ENCODE assay signal across 1 cellular context in genomic region chr6:145734486-145735355, GRCh38.
TF ChIP-seq lines count a peak whose summit lies in the region.

No MANE protein-coding gene starts in this region.

TF ChIP-seq in H1, 55 proteins besides CTCF, POLR2A, EP300 and RAD21:
- TF ChIP-seq TAF1 (IDR thresholded peaks at IDR 0.05; ENCODE audit: low read depth, low read length) (peak; percentile 91), TCF12 (IDR thresholded peaks at IDR 0.05; ENCODE audit: low read depth, low read length) (0 out of 2 replicates have a peak, but pooled peaks have one; percentile 10), E2F6 (IDR thresholded peaks at IDR 0.05) (peak; percentile 93), POLR2AphosphoS5 (IDR thresholded peaks at IDR 0.05; ENCODE audit: low read depth, low read length) (peak; percentile 96), SP1 (IDR thresholded peaks at IDR 0.05; ENCODE audit: low read depth, low read length) (peak; percentile 86), EGR1 (IDR thresholded peaks at IDR 0.05; ENCODE audit: borderline replicate concordance, low read depth, low read length) (peak; percentile 73), RNF2 (IDR thresholded peaks at IDR 0.05; ENCODE audit: borderline replicate concordance, low read depth, low read length, missing control alignments, poor library complexity, severe bottlenecking) (no peak), YY1 (IDR thresholded peaks at IDR 0.05; ENCODE audit: low read depth, low read length) (peak; percentile 40; the same call in 1 of the 2 replicates), CREB1 (IDR thresholded peaks at IDR 0.05) (peak; percentile 87), RXRA (IDR thresholded peaks at IDR 0.05; ENCODE audit: insufficient read depth, low read depth, low read length) (0 out of 2 replicates have a peak, but pooled peaks have one; percentile 45), ASH2L (IDR thresholded peaks at IDR 0.05; ENCODE audit: low read length) (peak; percentile 73), TBP (IDR thresholded peaks at IDR 0.05; ENCODE audit: low read depth, low read length) (peak; percentile 87), CHD7 (IDR thresholded peaks at IDR 0.05; ENCODE audit: insufficient replicate concordance, low read length) (peak; percentile 33), CBX5 (IDR thresholded peaks at IDR 0.05; ENCODE audit: low read depth, low read length) (no peak), PHF8 (conservative IDR thresholded peaks at IDR 0.05; ENCODE audit: low read depth, low read length) (peak; percentile 79; the same call in 1 of the 2 replicates), GABPA (IDR thresholded peaks at IDR 0.05; ENCODE audit: borderline replicate concordance, insufficient read depth, low read length) (0 out of 2 replicates have a peak, but pooled peaks have one; percentile 3), SRF (IDR thresholded peaks at IDR 0.05; ENCODE audit: low read depth, low read length) (no peak), NRF1 (IDR thresholded peaks at IDR 0.05; ENCODE audit: low read depth, low read length) (0 out of 2 replicates have a peak, but pooled peaks have one; percentile 12), KDM1A (IDR thresholded peaks at IDR 0.05; ENCODE audit: borderline replicate concordance, low read length) (no peak), NANOG (IDR thresholded peaks at IDR 0.05; ENCODE audit: insufficient read depth, low read depth, low read length, poor library complexity, severe bottlenecking) (no peak), GTF2F1 (IDR thresholded peaks at IDR 0.05; ENCODE audit: borderline replicate concordance, low read depth, low read length) (0 out of 2 replicates have a peak, but pooled peaks have one; percentile 14), TAF7 (optimal IDR thresholded peaks at IDR 0.05; ENCODE audit: borderline replicate concordance, low read depth, low read length) (peak; percentile 5), CHD2 (IDR thresholded peaks at IDR 0.05; ENCODE audit: low read length) (0 out of 2 replicates have a peak, but pooled peaks have one; percentile 8), RBBP5 (IDR thresholded peaks at IDR 0.05; ENCODE audit: borderline replicate concordance, low read depth, low read length) (peak; percentile 87; the same call in 1 of the 2 replicates), SIN3A (conservative IDR thresholded peaks at IDR 0.05 in 1 of 2, IDR thresholded peaks at IDR 0.05 in 1 of 2; ENCODE audit: low read depth in 1 of 2, low read length in 2 of 2) (peak in 1 of 2 experiments; percentile 63; a peak in 1 of 4 replicates), CBX8 (IDR thresholded peaks at IDR 0.05; ENCODE audit: borderline replicate concordance, low read depth, low read length) (no peak)
- TF ChIP-seq, protein P1, sequence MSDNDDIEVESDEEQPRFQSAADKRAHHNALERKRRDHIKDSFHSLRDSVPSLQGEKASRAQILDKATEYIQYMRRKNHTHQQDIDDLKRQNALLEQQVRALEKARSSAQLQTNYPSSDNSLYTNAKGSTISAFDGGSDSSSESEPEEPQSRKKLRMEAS (IDR thresholded peaks at IDR 0.05): peak; percentile 81
- TF ChIP-seq, protein P2, sequence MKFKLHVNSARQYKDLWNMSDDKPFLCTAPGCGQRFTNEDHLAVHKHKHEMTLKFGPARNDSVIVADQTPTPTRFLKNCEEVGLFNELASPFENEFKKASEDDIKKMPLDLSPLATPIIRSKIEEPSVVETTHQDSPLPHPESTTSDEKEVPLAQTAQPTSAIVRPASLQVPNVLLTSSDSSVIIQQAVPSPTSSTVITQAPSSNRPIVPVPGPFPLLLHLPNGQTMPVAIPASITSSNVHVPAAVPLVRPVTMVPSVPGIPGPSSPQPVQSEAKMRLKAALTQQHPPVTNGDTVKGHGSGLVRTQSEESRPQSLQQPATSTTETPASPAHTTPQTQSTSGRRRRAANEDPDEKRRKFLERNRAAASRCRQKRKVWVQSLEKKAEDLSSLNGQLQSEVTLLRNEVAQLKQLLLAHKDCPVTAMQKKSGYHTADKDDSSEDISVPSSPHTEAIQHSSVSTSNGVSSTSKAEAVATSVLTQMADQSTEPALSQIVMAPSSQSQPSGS (IDR thresholded peaks at IDR 0.05; ENCODE audit: low read length): peak; percentile 82; the same call in 1 of the 2 replicates
